Comparison of ENCODE assay signal across 18 cellular contexts in genomic region chr3:80374423-80374822, GRCh38.
DNase-seq lines count a peak whose midpoint lies in the region; ATAC-seq, FAIRE-seq and TF ChIP-seq lines count a peak whose summit lies in the region.
"Had no signal": no experiment of that assay in that cellular context is flagged by ENCODE, and none has a peak within 500 bp of the region (broad histone marks: within the 10 kb centered on the region; RNA-seq: fewer than 3 reads in every experiment).

No MANE protein-coding gene starts in this region.

- TF ChIP-seq CTCF in kidney (IDR thresholded peaks at IDR 0.05; ENCODE audit: borderline replicate concordance, extremely low read depth, insufficient read depth), result no peak

- no peaks in the 10 kb centered on the region for H3K9me3 ChIP-seq in kidney (ENCODE audit: control insufficient read depth in 1 of 2, low read length in 2 of 2)
- H3K9me3 ChIP-seq: BLaER1, HAP-1 had no signal

- no peak overlapping the region for H3K9ac ChIP-seq in kidney (ENCODE audit: low read length in 2 of 2)
- H3K9ac ChIP-seq: BLaER1 had no signal

- H3K27ac ChIP-seq in kidney (ENCODE audit: low read depth in 2 of 2, low read length in 2 of 2), result no peak overlapping the region
- H3K27ac ChIP-seq: BLaER1 had no signal

- H3K4me3 ChIP-seq in kidney (ENCODE audit: low read length in 2 of 2), result no peak overlapping the region
- H3K4me3 ChIP-seq: BLaER1, HAP-1 had no signal

- ATAC-seq in HG03432 (IDR thresholded peaks at IDR 0.05; ENCODE audit: unreplicated experiment), result no peak

- DNase-seq in RCC 7860 (ENCODE audit: low spot score), result no peak
- DNase-seq in kidney, result no peak
- DNase-seq in HUDEP-2 (lab: John Stamatoyannopoulos, UW; ENCODE audit: unreplicated experiment in 76 of 76), result no peak
- DNase-seq in NCI-H526 (lab: John Stamatoyannopoulos, UW), result no peak
- DNase-seq in NCI-H2107 treated with DMSO at 0.1 percent for 48 hours (lab: John Stamatoyannopoulos, UW; ENCODE audit: unreplicated experiment), result no peak
- DNase-seq: Calu3; CD4-positive, alpha-beta T cell; COR-L47; DMS53; DMS79 treated with DMSO at 0.1 percent for 48 hours; GOT3; HFFc6 had no signal

- FAIRE-seq in RCC 7860 (lab: Jason Lieb, UNC), result peak; percentile 80
- FAIRE-seq in colon (lab: Jason Lieb, UNC), result peak; percentile 77
- FAIRE-seq in kidney (lab: Jason Lieb, UNC), result peak; percentile 98
- FAIRE-seq: GM12892, H54 had no signal

- intact Hi-C loops in kidney (cut with DNase I), result no loop called here

- no peaks in the 10 kb centered on the region for H3K4me1 ChIP-seq in kidney (ENCODE audit: control insufficient read depth in 1 of 2, insufficient read depth in 1 of 2, low read depth in 1 of 2, low read length in 2 of 2)
- H3K4me1 ChIP-seq: BLaER1 had no signal

- no peaks in the 10 kb centered on the region for H3K36me3 ChIP-seq in kidney (ENCODE audit: control insufficient read depth in 1 of 2, insufficient read depth in 2 of 2, low read length in 2 of 2)
- H3K36me3 ChIP-seq: BLaER1, HAP-1 had no signal
